ENCODE assay signal across 28 cellular contexts in genomic region chr1:39152923-39153322, GRCh38. TPM values are rescaled to one million over a fixed set of nuclear protein-coding genes. Genes with fewer than 3 reads are reported as not detected.
A peak's percentile ranks its signal among the peaks of the same experiment; 100 is the strongest.
DNase-seq lines count a peak whose midpoint lies in the region; ATAC-seq, FAIRE-seq and TF ChIP-seq lines count a peak whose summit lies in the region.
"Had no signal": no experiment of that assay in that cellular context is flagged by ENCODE, and none has a peak within 500 bp of the region (broad histone marks: within the 10 kb centered on the region; RNA-seq: fewer than 3 reads in every experiment).

No MANE protein-coding gene starts in this region.

- H3K9me3 Mint-ChIP-seq in neural progenitor cell = no peaks in the 10 kb centered on the region
- H3K9me3 Mint-ChIP-seq: activated T-helper 2 cell treated with anti-CD3 and anti-CD28 coated beads, Interferon-gamma antibody, Interleukin-2, Interleukin-4, amounts not matched to agents 10 μg/mL and 5 μg/mL and 100 μg/mL, durations not matched to agents 14 hours and 24 hours and 36 hours; T-helper 2 cell treated with Interferon-gamma antibody and Interleukin-4, amounts not matched to agents 5 μg/mL and 100 μg/mL, for 36 hours had no signal

- H3K4me2 ChIP-seq in neural progenitor cell = peak overlapping the region; percentile 57

- DNase-seq in cardiac muscle cell (ENCODE audit: low read depth in 1 of 2, low spot score in 1 of 2) (no peak), right atrium auricular region (ENCODE audit: low spot score) (no peak), epithelial cell of prostate (ENCODE audit: low read depth, low spot score) (no peak), neural progenitor cell (ENCODE audit: low spot score) (no peak), upper lobe of right lung (no peak), NCI-H82 treated with DMSO at 0.1 percent for 48 hours (lab: John Stamatoyannopoulos, UW; ENCODE audit: unreplicated experiment) (no peak), GM12892 (ENCODE audit: insufficient read length) (no peak), NCI-H82 (lab: John Stamatoyannopoulos, UW) (no peak)
- DNase-seq: 8988T; activated CD4-positive, alpha-beta T cell treated with anti-CD3 and anti-CD28 coated beads, Interleukin-2, amount 50 U/mL, for 1 hour; DMS53; GF-D8; heart right ventricle; left ventricle myocardium superior; mucosa of descending colon; NCI-H1048; NCI-H2081; small intestine; stimulated activated CD4-positive, alpha-beta T cell treated with anti-CD3 and anti-CD28 coated beads, Interleukin-4, amount 100 ng/mL, for 1 hour; stimulated activated naive CD4-positive, alpha-beta T cell treated with Interleukin-2 at 50 U/mL for 16 hours; transverse colon; WERI-Rb-1 had no signal

- no peak for FAIRE-seq in GM12892 (lab: Jason Lieb, UNC)
- FAIRE-seq: RCC 7860, small intestine had no signal

- H3K36me3 ChIP-seq in cardiac muscle cell = no peaks in the 10 kb centered on the region
- no peaks in the 10 kb centered on the region for H3K36me3 ChIP-seq in right atrium auricular region
- H3K36me3 ChIP-seq in neural progenitor cell = no peaks in the 10 kb centered on the region
- H3K36me3 ChIP-seq in upper lobe of right lung = no peaks in the 10 kb centered on the region
- H3K36me3 ChIP-seq: breast epithelium, prostate gland, transverse colon, WERI-Rb-1 had no signal

- peaks cover 66% of the 10 kb centered on the region for H3K4me1 Mint-ChIP-seq in neural progenitor cell

- no peak overlapping the region for H3K9ac ChIP-seq in neural progenitor cell

- TF ChIP-seq CTCF in cardiac muscle cell (IDR thresholded peaks at IDR 0.05; ENCODE audit: low read depth, low read length) = no peak
- TF ChIP-seq CTCF in right atrium auricular region (IDR thresholded peaks at IDR 0.05) = no peak
- no peak for TF ChIP-seq CTCF in neural progenitor cell (IDR thresholded peaks at IDR 0.05)
- TF ChIP-seq CTCF in upper lobe of right lung (IDR thresholded peaks at IDR 0.05) = no peak

- H3K4me1 ChIP-seq in cardiac muscle cell (ENCODE audit: low read depth) = peaks cover 57% of the 10 kb centered on the region
- peaks cover 0 to 58% of the 10 kb centered on the region in 2 donors for H3K4me1 ChIP-seq in right atrium auricular region
- peaks cover 78% of the 10 kb centered on the region for H3K4me1 ChIP-seq in neural progenitor cell
- peaks cover 89% of the 10 kb centered on the region for H3K4me1 ChIP-seq in upper lobe of right lung

- H3K4me3 Mint-ChIP-seq in neural progenitor cell = no peak overlapping the region
- H3K4me3 Mint-ChIP-seq: T-helper 2 cell treated with Interferon-gamma antibody and Interleukin-4, amounts not matched to agents 5 μg/mL and 100 μg/mL, for 36 hours had no signal

- H3K27ac Mint-ChIP-seq in neural progenitor cell = peak overlapping the region; percentile 89
- H3K27ac Mint-ChIP-seq: activated T-helper 2 cell treated with anti-CD3 and anti-CD28 coated beads, Interferon-gamma antibody, Interleukin-2, Interleukin-4, amounts not matched to agents 10 μg/mL and 5 μg/mL and 100 μg/mL, durations not matched to agents 14 hours and 24 hours and 36 hours; T-helper 2 cell treated with Interferon-gamma antibody and Interleukin-4, amounts not matched to agents 5 μg/mL and 100 μg/mL, for 36 hours had no signal

- no peaks in the 10 kb centered on the region for H3K9me3 ChIP-seq in cardiac muscle cell (ENCODE audit: low read depth)
- H3K9me3 ChIP-seq in right atrium auricular region = no peaks in the 10 kb centered on the region
- no peaks in the 10 kb centered on the region for H3K9me3 ChIP-seq in neural progenitor cell (ENCODE audit: low read depth)
- H3K9me3 ChIP-seq in upper lobe of right lung = no peaks in the 10 kb centered on the region
- H3K9me3 ChIP-seq: breast epithelium, heart right ventricle, mucosa of descending colon, prostate gland, transverse colon had no signal

- no peak for TF ChIP-seq POLR2A in GM12892 (IDR thresholded peaks at IDR 0.05; ENCODE audit: low read depth, low read length)

- no peak overlapping the region for H2AFZ ChIP-seq in neural progenitor cell (replicated peaks)

- H3K36me3 Mint-ChIP-seq in neural progenitor cell = peaks cover 5% of the 10 kb centered on the region

- H3K27ac ChIP-seq in cardiac muscle cell (peak overlapping the region; percentile 44), right atrium auricular region (no peak overlapping the region), epithelial cell of prostate (peak overlapping the region; percentile 93), neural progenitor cell (peak overlapping the region; percentile 69), upper lobe of right lung (peak overlapping the region; percentile 84)
- H3K27ac ChIP-seq: prostate gland, SK-N-MC had no signal

- H3K27me3 Mint-ChIP-seq in neural progenitor cell (ENCODE audit: insufficient read depth, low read depth) = no peaks in the 10 kb centered on the region

- H3K27me3 ChIP-seq in cardiac muscle cell (no peaks in the 10 kb centered on the region), right atrium auricular region (no peaks in the 10 kb centered on the region), neural progenitor cell (no peaks in the 10 kb centered on the region), upper lobe of right lung (no peaks in the 10 kb centered on the region)
- H3K27me3 ChIP-seq: breast epithelium, heart right ventricle, transverse colon had no signal

- no peak overlapping the region for H3K4me3 ChIP-seq in cardiac muscle cell
- no peak overlapping the region for H3K4me3 ChIP-seq in right atrium auricular region
- H3K4me3 ChIP-seq in neural progenitor cell = no peak overlapping the region
- no peak overlapping the region for H3K4me3 ChIP-seq in upper lobe of right lung
- H3K4me3 ChIP-seq: breast epithelium, heart right ventricle, mucosa of descending colon, prostate gland, SK-N-MC, transverse colon had no signal

- H4K20me1 ChIP-seq in neural progenitor cell (ENCODE audit: low read depth) = peaks cover 78% of the 10 kb centered on the region

- peaks cover 76% of the 10 kb centered on the region for H3F3A ChIP-seq in neural progenitor cell (ENCODE audit: low read depth)

- intact Hi-C loops in upper lobe of right lung (cut with DNase I) = no loop called here

- no peak for ATAC-seq in upper lobe of right lung
- ATAC-seq: heart right ventricle, left ventricle myocardium superior, mucosa of descending colon had no signal

- H3K79me2 ChIP-seq in neural progenitor cell (ENCODE audit: low read depth) = peaks cover 99% of the 10 kb centered on the region

RNA-seq across cellular contexts. Expression of gene MACF1, which starts 51.6 kb away (rescaled TPM):
- 146 and 261 TPM in 2 replicates for total RNA-seq in cardiac muscle cell
- polyA plus RNA-seq in cardiac muscle cell = 80.4 and 144 TPM in 2 replicates
- 100 to 1,000 TPM; 273 to 278 TPM for total RNA-seq in right atrium auricular region
- total RNA-seq in neural progenitor cell (ENCODE audit: low replicate concordance) = 203 and 222 TPM in 2 replicates
- total RNA-seq in upper lobe of right lung = 814 TPM
- polyA plus RNA-seq in GM12892 (2012; ENCODE audit: missing spikeins) = 93.7 TPM

Comparison
In these comparisons a context has a peak if more than half of its experiments do, and no peak if none do; other contexts are left out.
1. H3K27ac ChIP-seq: peak in cardiac muscle cell (single experiment), epithelial cell of prostate (single experiment), neural progenitor cell (single experiment) and upper lobe of right lung (single experiment); none in right atrium auricular region (0 of 2).